Comparison of ENCODE assay signal across 16 cellular contexts in the genomic region with DNA sequence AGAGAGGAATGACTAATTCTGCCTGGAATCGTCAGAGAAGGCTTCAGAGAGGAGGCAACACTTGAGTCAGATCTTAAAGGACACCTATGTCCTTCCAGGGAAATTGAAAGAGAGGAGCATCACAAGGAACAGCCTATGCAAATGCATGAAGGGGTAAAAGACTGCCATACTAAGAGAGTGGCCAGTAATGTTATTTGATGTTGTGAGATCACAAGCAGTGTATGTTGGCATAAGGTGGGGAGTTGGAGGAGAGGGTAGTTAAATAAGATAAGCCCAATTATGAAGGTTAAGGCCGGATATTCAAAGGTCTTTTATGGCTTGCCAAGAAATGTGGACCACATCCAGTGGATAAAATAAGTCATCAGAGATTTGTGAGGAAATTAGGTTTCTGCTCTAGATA.
DNase-seq lines count a peak whose midpoint lies in the region; ATAC-seq and TF ChIP-seq lines count a peak whose summit lies in the region.
"Had no signal": no experiment of that assay in that cellular context is flagged by ENCODE, and none has a peak within 500 bp of the region (broad histone marks: within the 10 kb centered on the region; RNA-seq: fewer than 3 reads in every experiment).

No MANE protein-coding gene starts in this region.

- intact Hi-C loops in HCT116 (cut with micrococcal nuclease), result loop anchor here (10.0 kb wide), 1 partner anchor 390 kb away; no protein-coding TSS in a partner anchor
- intact Hi-C loops in PC-3 (cut with micrococcal nuclease), result loop anchor here (5.0 kb wide), 1 partner anchor 208 kb away; no protein-coding TSS in a partner anchor

- no peaks in the 10 kb centered on the region for H3K9me3 Mint-ChIP-seq in mesothelial cell of epicardium

- no peak overlapping the region for H3K9ac ChIP-seq in HCT116 (ENCODE audit: low read length)
- no peak overlapping the region for H3K9ac ChIP-seq in PC-3 (ENCODE audit: low read length)
- H3K9ac ChIP-seq: GM23248 had no signal

- BruUV-seq in HCT116 (replicated peaks; lab: Mats Ljungman, UMichigan) (no TSS peak), PC-3 (replicated peaks; lab: Mats Ljungman, UMichigan) (no TSS peak)

- H3K79me2 ChIP-seq in HCT116 (ENCODE audit: insufficient read depth, low read length), result no peaks in the 10 kb centered on the region
- no peaks in the 10 kb centered on the region for H3K79me2 ChIP-seq in PC-3 (ENCODE audit: low read length)

- ATAC-seq in HCT116, result peak; percentile 57; the same call in 1 of the 2 replicates
- no peak for ATAC-seq in PC-3
- no peak for ATAC-seq in HG02678 (IDR thresholded peaks at IDR 0.05; ENCODE audit: unreplicated experiment)

- no peak overlapping the region for H3K4me2 ChIP-seq in HCT116 (ENCODE audit: low read length)
- no peak overlapping the region for H3K4me2 ChIP-seq in PC-3 (ENCODE audit: low read length)

- H3K9me3 ChIP-seq in HCT116 (ENCODE audit: control insufficient read depth in 1 of 2, insufficient read depth in 1 of 2, low read depth in 1 of 2, low read length in 2 of 2), result no peaks in the 10 kb centered on the region
- no peaks in the 10 kb centered on the region for H3K9me3 ChIP-seq in PC-3 (ENCODE audit: low read length)

- H3K27ac Mint-ChIP-seq in mesothelial cell of epicardium, result no peak overlapping the region
- H3K27ac Mint-ChIP-seq: CD4-positive, alpha-beta memory T cell had no signal

- peaks cover 1% of the 10 kb centered on the region for H3K4me1 Mint-ChIP-seq in mesothelial cell of epicardium
- H3K4me1 Mint-ChIP-seq: CD4-positive, alpha-beta memory T cell had no signal

- H4K20me1 ChIP-seq in HCT116 (ENCODE audit: insufficient read depth), result no peaks in the 10 kb centered on the region
- no peaks in the 10 kb centered on the region for H4K20me1 ChIP-seq in PC-3 (ENCODE audit: low read length)

- H3K4me3 ChIP-seq in HCT116 (replicated peaks in 1 of 2; ENCODE audit: low read depth in 1 of 2, low read length in 2 of 2), result no peak overlapping the region
- no peak overlapping the region for H3K4me3 ChIP-seq in PC-3 (ENCODE audit: low read length)
- H3K4me3 ChIP-seq: GM23248 had no signal

- no peak for TF ChIP-seq POLR2A in HCT116 (IDR thresholded peaks at IDR 0.05; ENCODE audit: borderline replicate concordance, extremely low read depth, insufficient read depth, insufficient read length)

- no peaks in the 10 kb centered on the region for H3K27me3 ChIP-seq in HCT116 (ENCODE audit: insufficient read depth, low read length)
- no peaks in the 10 kb centered on the region for H3K27me3 ChIP-seq in PC-3 (ENCODE audit: low read length)

- TF ChIP-seq RAD21 in HCT116 (IDR thresholded peaks at IDR 0.05; ENCODE audit: low read depth), result 0 out of 2 replicates have a peak, but pooled peaks have one; percentile 7

- H3F3A ChIP-seq in PC-3 (ENCODE audit: low read length, unreplicated experiment), result no peaks in the 10 kb centered on the region

- POLR2A ChIA-PET in HCT116 (lab: Charles Lee), result no interaction called here
- POLR2A ChIA-PET in PC-3 (lab: Charles Lee; ENCODE audit: unreplicated experiment), result no interaction called here

- RAD21 ChIA-PET in HCT116 (lab: Charles Lee; ENCODE audit: low non-redundant PET in 1 of 2, low total read pairs in 2 of 2, uncharacterized antibody in 2 of 2, unreplicated experiment in 2 of 2), result no interaction called here

- H3K27me3 Mint-ChIP-seq in mesothelial cell of epicardium (ENCODE audit: low read depth), result peaks cover 47% of the 10 kb centered on the region

- H3K27ac ChIP-seq in HCT116 (ENCODE audit: low read depth, low read length) (peak overlapping the region; percentile 52; the same call in 1 of the 2 replicates), PC-3 (ENCODE audit: low read length) (no peak overlapping the region)
- H3K27ac ChIP-seq: GM23248 had no signal

- H2AFZ ChIP-seq in HCT116 (ENCODE audit: low read depth, low read length, poor library complexity, severe bottlenecking) (no peak overlapping the region), PC-3 (ENCODE audit: low read length) (no peak overlapping the region)
- H2AFZ ChIP-seq: GM23248 had no signal

- CTCF ChIA-PET in HCT116 (lab: Charles Lee) (no interaction called here), PC-3 (lab: Charles Lee) (no interaction called here)

- DNase-seq in HCT116 (ENCODE audit: low read depth, low spot score) (no peak), PC-3 (peak; percentile 45), kidney tubule cell (ENCODE audit: low spot score) (peak; percentile 28), mesothelial cell of epicardium (ENCODE audit: low spot score in 2 of 2, unreplicated experiment in 2 of 2) (no peak), NCI-H2107 (lab: John Stamatoyannopoulos, UW) (no peak)
- DNase-seq: C1 segment of cervical spinal cord; Calu3; CD4-positive, alpha-beta memory T cell; COR-L47; DMS53; DMS79 treated with DMSO at 0.1 percent for 48 hours; GF-D8; GM23248; H7; HCEC 1CT had no signal

- H3K4me3 Mint-ChIP-seq in mesothelial cell of epicardium, result no peak overlapping the region
- H3K4me3 Mint-ChIP-seq: CD4-positive, alpha-beta memory T cell had no signal

- no peak for TF ChIP-seq CTCF in HCT116 (IDR thresholded peaks at IDR 0.05 in 2 of 3, conservative IDR thresholded peaks at IDR 0.05 in 1 of 3; ENCODE audit: borderline replicate concordance in 1 of 3, insufficient read depth in 1 of 3, low read depth in 2 of 3, low read length in 2 of 3)
- no peak for TF ChIP-seq CTCF in PC-3 (conservative IDR thresholded peaks at IDR 0.05; ENCODE audit: low read depth, low read length)
- TF ChIP-seq CTCF in mesothelial cell of epicardium (IDR thresholded peaks at IDR 0.05; ENCODE audit: unreplicated experiment), result no peak

- H3K4me1 ChIP-seq in HCT116 (ENCODE audit: control insufficient read depth in 1 of 2, insufficient read depth in 2 of 2, low read length in 2 of 2) (peaks cover 4 to 18% of the 10 kb centered on the region in 2 experiments; a peak in 3 of 4 replicates), PC-3 (ENCODE audit: insufficient read depth, low read length) (no peaks in the 10 kb centered on the region)

- H3K36me3 ChIP-seq in HCT116 (ENCODE audit: control insufficient read depth in 1 of 2, insufficient read depth in 2 of 2, low read length in 2 of 2), result no peaks in the 10 kb centered on the region
- H3K36me3 ChIP-seq in PC-3 (ENCODE audit: low read depth, low read length), result no peaks in the 10 kb centered on the region

- no peaks in the 10 kb centered on the region for H3K36me3 Mint-ChIP-seq in mesothelial cell of epicardium
- H3K36me3 Mint-ChIP-seq: CD4-positive, alpha-beta memory T cell had no signal

- H3K9me2 ChIP-seq in HCT116 (ENCODE audit: insufficient read depth) (no peaks in the 10 kb centered on the region), PC-3 (replicated peaks; ENCODE audit: low read length) (no peaks in the 10 kb centered on the region)

TF ChIP-seq in HCT116, 20 proteins besides CTCF, POLR2A, EP300 and RAD21 (continues in another document):
- TF ChIP-seq TCF7L2 (IDR thresholded peaks at IDR 0.05; ENCODE audit: borderline replicate concordance, extremely low read depth, insufficient read depth, insufficient read length), result no peak
- peak; percentile 43 for TF ChIP-seq JUND (IDR thresholded peaks at IDR 0.05)
- no peak for TF ChIP-seq EZH2phosphoT487 (IDR thresholded peaks at IDR 0.05; ENCODE audit: borderline replicate concordance)
- peak; percentile 22; the same call in 1 of the 2 replicates for TF ChIP-seq SRF (IDR thresholded peaks at IDR 0.05; ENCODE audit: low read depth)
- TF ChIP-seq YY1 (IDR thresholded peaks at IDR 0.05; ENCODE audit: extremely low read depth, insufficient replicate concordance, low read depth, low read length), result no peak
- TF ChIP-seq ZNF274 (IDR thresholded peaks at IDR 0.05; ENCODE audit: low read depth, low read length), result no peak
- TF ChIP-seq SIN3A (IDR thresholded peaks at IDR 0.05; ENCODE audit: low read depth), result no peak
- no peak for TF ChIP-seq ELF1 (IDR thresholded peaks at IDR 0.05; ENCODE audit: borderline replicate concordance, low read depth)
- TF ChIP-seq POLR2AphosphoS5 (IDR thresholded peaks at IDR 0.05; ENCODE audit: low read depth, low read length), result no peak
- TF ChIP-seq, protein P1, sequence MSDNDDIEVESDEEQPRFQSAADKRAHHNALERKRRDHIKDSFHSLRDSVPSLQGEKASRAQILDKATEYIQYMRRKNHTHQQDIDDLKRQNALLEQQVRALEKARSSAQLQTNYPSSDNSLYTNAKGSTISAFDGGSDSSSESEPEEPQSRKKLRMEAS (IDR thresholded peaks at IDR 0.05), result no peak
- no peak for TF ChIP-seq EGR1 (IDR thresholded peaks at IDR 0.05; ENCODE audit: low read depth)
- TF ChIP-seq, protein P2, sequence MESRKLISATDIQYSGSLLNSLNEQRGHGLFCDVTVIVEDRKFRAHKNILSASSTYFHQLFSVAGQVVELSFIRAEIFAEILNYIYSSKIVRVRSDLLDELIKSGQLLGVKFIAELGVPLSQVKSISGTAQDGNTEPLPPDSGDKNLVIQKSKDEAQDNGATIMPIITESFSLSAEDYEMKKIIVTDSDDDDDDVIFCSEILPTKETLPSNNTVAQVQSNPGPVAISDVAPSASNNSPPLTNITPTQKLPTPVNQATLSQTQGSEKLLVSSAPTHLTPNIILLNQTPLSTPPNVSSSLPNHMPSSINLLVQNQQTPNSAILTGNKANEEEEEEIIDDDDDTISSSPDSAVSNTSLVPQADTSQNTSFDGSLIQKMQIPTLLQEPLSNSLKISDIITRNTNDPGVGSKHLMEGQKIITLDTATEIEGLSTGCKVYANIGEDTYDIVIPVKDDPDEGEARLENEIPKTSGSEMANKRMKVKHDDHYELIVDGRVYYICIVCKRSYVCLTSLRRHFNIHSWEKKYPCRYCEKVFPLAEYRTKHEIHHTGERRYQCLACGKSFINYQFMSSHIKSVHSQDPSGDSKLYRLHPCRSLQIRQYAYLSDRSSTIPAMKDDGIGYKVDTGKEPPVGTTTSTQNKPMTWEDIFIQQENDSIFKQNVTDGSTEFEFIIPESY (IDR thresholded peaks at IDR 0.05; ENCODE audit: extremely low read depth, insufficient replicate concordance, low read length), result no peak
- TF ChIP-seq CEBPB (IDR thresholded peaks at IDR 0.05; ENCODE audit: low read depth), result 0 out of 2 replicates have a peak, but pooled peaks have one; percentile 5
- peak; percentile 33; the same call in 1 of the 2 replicates for TF ChIP-seq FOSL1 (IDR thresholded peaks at IDR 0.05; ENCODE audit: low read depth)
- peak; percentile 50 for TF ChIP-seq SP1 (IDR thresholded peaks at IDR 0.05; ENCODE audit: low read depth)

Comparison
In these comparisons a context has a peak if more than half of its experiments do, and no peak if none do; other contexts are left out.
1. DNase-seq: peak in PC-3 (single experiment) and kidney tubule cell (single experiment); none in HCT116 (single experiment), mesothelial cell of epicardium (0 of 2) and NCI-H2107 (single experiment).